16 cellular contexts compared by ENCODE assay signal in the genomic region with DNA sequence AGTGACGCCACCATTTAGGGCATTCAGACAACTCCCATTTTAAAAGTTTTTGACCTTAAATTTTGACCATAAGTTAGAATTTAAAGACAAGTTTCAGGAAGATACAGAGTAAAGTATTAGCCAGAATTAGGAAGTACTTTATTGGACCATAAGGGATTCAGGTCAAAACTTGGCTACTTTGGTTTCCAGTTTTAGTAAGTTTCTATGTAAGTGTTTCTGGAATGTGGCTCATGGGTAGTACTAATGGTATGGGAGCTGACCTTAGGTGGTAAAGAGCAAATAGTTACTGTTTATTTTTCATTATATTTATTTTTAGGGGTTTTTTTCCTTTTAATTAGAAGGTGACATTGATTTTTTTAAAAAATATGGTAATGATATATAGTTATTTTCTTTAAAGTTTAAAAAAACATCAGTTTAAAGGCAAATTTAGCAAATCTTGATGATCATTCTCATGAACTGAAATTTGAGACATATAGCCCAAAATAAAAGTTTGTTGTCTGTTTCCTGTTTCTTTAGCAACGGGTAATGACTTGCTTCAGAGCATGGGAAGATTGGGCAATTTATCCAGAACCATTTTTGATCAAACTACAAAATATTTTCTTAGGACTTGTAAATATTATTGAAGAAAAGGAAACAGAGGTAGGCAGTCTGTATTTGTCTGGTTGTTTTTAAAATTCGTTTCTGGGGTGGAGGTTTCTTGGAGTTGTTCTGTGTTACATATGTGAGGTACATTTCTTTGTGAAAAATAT. TPM values are rescaled to one million over a fixed set of nuclear protein-coding genes. Genes with fewer than 3 reads are reported as not detected.
DNase-seq lines count a peak whose midpoint lies in the region; ATAC-seq and TF ChIP-seq lines count a peak whose summit lies in the region.
"Had no signal": no experiment of that assay in that cellular context is flagged by ENCODE, and none has a peak within 500 bp of the region (broad histone marks: within the 10 kb centered on the region; RNA-seq: fewer than 3 reads in every experiment).

No MANE protein-coding gene starts in this region.

- H3K4me1 ChIP-seq in lower lobe of right lung = no peaks in the 10 kb centered on the region

- no peaks in the 10 kb centered on the region for H3K27me3 ChIP-seq in CD4-positive, alpha-beta T cell (ENCODE audit: control insufficient read depth, insufficient read depth, low read length)
- H3K27me3 ChIP-seq in HL-60 (ENCODE audit: insufficient read depth, poor library complexity, severe bottlenecking) (no peaks in the 10 kb centered on the region), lower lobe of right lung (ENCODE audit: low read depth) (no peaks in the 10 kb centered on the region)
- H3K27me3 ChIP-seq: neutrophil had no signal

- no peak for ATAC-seq in CD4-positive, alpha-beta T cell (ENCODE audit: poor library complexity)
- no peak for ATAC-seq in lower lobe of right lung
- ATAC-seq in HG03521 (IDR thresholded peaks at IDR 0.05; ENCODE audit: unreplicated experiment) = no peak

- H3K27me3 Mint-ChIP-seq in CD4-positive, alpha-beta T cell = no peaks in the 10 kb centered on the region

- CTCF ChIA-PET in CD4-positive, alpha-beta T cell (lab: Charles Lee) = no interaction called here

- H3K4me3 ChIP-seq in HL-60 (replicated peaks; ENCODE audit: insufficient read depth, low read length) (no peak overlapping the region), lower lobe of right lung (no peak overlapping the region)
- H3K4me3 ChIP-seq: HAP-1, skin epidermis had no signal

- H3K9me3 ChIP-seq in CD4-positive, alpha-beta T cell (ENCODE audit: control insufficient read depth, low read length) = no peaks in the 10 kb centered on the region
- H3K9me3 ChIP-seq in lower lobe of right lung = no peaks in the 10 kb centered on the region
- H3K9me3 ChIP-seq: HAP-1, neutrophil had no signal

- intact Hi-C loops in CD4-positive, alpha-beta T cell (cut with DNase I, micrococcal nuclease) = loop anchor here in 1 of 2 experiments (2.0 kb wide), 1 partner anchor 17 kb away; no protein-coding TSS in a partner anchor
- intact Hi-C loops in lower lobe of right lung (cut with DNase I) = no loop called here

- no peak for DNase-seq in CD4-positive, alpha-beta T cell
- DNase-seq in HL-60 (ENCODE audit: low read depth in 1 of 2, low spot score in 1 of 2) (no peak), amniotic stem cell (lab: John Stamatoyannopoulos, UW) (peak; percentile 2), lower lobe of right lung (no peak), NCI-H2171 (lab: John Stamatoyannopoulos, UW) (no peak), HuH-7.5 (ENCODE audit: low spot score) (no peak), COLO668 (lab: John Stamatoyannopoulos, UW; ENCODE audit: unreplicated experiment) (no peak)
- DNase-seq: activated gamma-delta T cell treated with Interleukin-2 at 50 U/mL for 16 hours, hypothalamus, NCI-H1048 had no signal

- no peak overlapping the region for H3K4me3 Mint-ChIP-seq in CD4-positive, alpha-beta T cell
- H3K4me3 Mint-ChIP-seq: T-helper 2 cell treated with Interferon-gamma antibody and Interleukin-4, amounts not matched to agents 5 μg/mL and 100 μg/mL, for 36 hours had no signal

- peak overlapping the region; percentile 21 for H3K27ac Mint-ChIP-seq in CD4-positive, alpha-beta T cell

- H3K36me3 ChIP-seq in lower lobe of right lung = peaks cover 83% of the 10 kb centered on the region

- H3K9me3 Mint-ChIP-seq in CD4-positive, alpha-beta T cell = no peaks in the 10 kb centered on the region
- H3K9me3 Mint-ChIP-seq: T-helper 2 cell treated with Interferon-gamma antibody and Interleukin-4, amounts not matched to agents 5 μg/mL and 100 μg/mL, for 36 hours had no signal

- H3K36me3 Mint-ChIP-seq in CD4-positive, alpha-beta T cell (ENCODE audit: low read depth) = peaks cover 99% of the 10 kb centered on the region

- no peak overlapping the region for H3K27ac ChIP-seq in CD4-positive, alpha-beta T cell (ENCODE audit: low read depth, low read length)
- H3K27ac ChIP-seq in HL-60 (replicated peaks) (peak overlapping the region; percentile 49), lower lobe of right lung (peak overlapping the region; percentile 14)
- H3K27ac ChIP-seq: epithelial cell of prostate, neutrophil, skin epidermis had no signal

- H3K4me1 Mint-ChIP-seq in CD4-positive, alpha-beta T cell (ENCODE audit: low read depth) = peaks cover 24% of the 10 kb centered on the region

- TF ChIP-seq CTCF in CD4-positive, alpha-beta T cell (IDR thresholded peaks at IDR 0.05) = no peak
- no peak for TF ChIP-seq CTCF in HL-60 (IDR thresholded peaks at IDR 0.05; ENCODE audit: insufficient read depth, low read length)
- TF ChIP-seq CTCF in lower lobe of right lung (IDR thresholded peaks at IDR 0.05) = no peak

- POLR2A ChIA-PET in CD4-positive, alpha-beta T cell (lab: Charles Lee) = interaction anchor here (1.0 kb wide), 1 partner anchor 34 kb away, joined by 3 read pairs; the partner anchor contains the start of gene U2SURP

RNA-seq across cellular contexts. Expression of gene U2SURP, which starts 34.3 kb away (rescaled TPM):
- total RNA-seq in CD4-positive, alpha-beta T cell = 100 to 1,000 TPM; 164 to 179 TPM
- total RNA-seq in lower lobe of right lung = 74.0 TPM
